Comparison of ENCODE assay signal across 16 cellular contexts in genomic region chr5:55304584-55304983, GRCh38.
"Had no signal": no experiment of that assay in that cellular context is flagged by ENCODE, and none has a peak within 500 bp of the region (broad histone marks: within the 10 kb centered on the region; RNA-seq: fewer than 3 reads in every experiment).

No MANE protein-coding gene starts in this region.

- H3K9me3 Mint-ChIP-seq: effector memory CD8-positive, alpha-beta T cell had no signal

- ATAC-seq: activated CD4-positive, CD25-positive, alpha-beta regulatory T cell treated with anti-CD3 and anti-CD28 coated beads, Interleukin-2, amount 50 U/mL, for 24 hours; effector memory CD8-positive, alpha-beta T cell; sciatic nerve; stimulated activated naive CD8-positive, alpha-beta T cell treated with anti-CD3 and anti-CD28 coated beads, Interleukin-15, amount 100 ng/mL, for 72 hours had no signal

- H3K4me3 Mint-ChIP-seq: activated naive CD8-positive, alpha-beta T cell treated with anti-CD3 and anti-CD28 coated beads, Interleukin-2, amount 10 ng/mL, durations not matched to agents 7 days and 5 days; effector memory CD8-positive, alpha-beta T cell; nephron progenitor cell; stimulated activated naive CD8-positive, alpha-beta T cell treated with anti-CD3 and anti-CD28 coated beads, Interleukin-15, amount 100 ng/mL, for 72 hours had no signal

- H3K27me3 ChIP-seq: breast epithelium, spleen had no signal

- H3K27me3 Mint-ChIP-seq: activated naive CD8-positive, alpha-beta T cell treated with anti-CD3 and anti-CD28 coated beads, Interleukin-2, amount 10 ng/mL, durations not matched to agents 7 days and 5 days; effector memory CD8-positive, alpha-beta T cell; stimulated activated naive CD8-positive, alpha-beta T cell treated with anti-CD3 and anti-CD28 coated beads, Interleukin-15, amount 100 ng/mL, for 72 hours had no signal

- DNase-seq: activated CD4-positive, alpha-beta T cell treated with anti-CD3 and anti-CD28 coated beads, Interleukin-2, amount 50 U/mL, for 1 hour; activated CD8-positive, alpha-beta memory T cell treated with anti-CD3 and anti-CD28 coated beads for 24 hours; activated naive CD4-positive, alpha-beta T cell; activated naive CD8-positive, alpha-beta T cell treated with anti-CD3 and anti-CD28 coated beads, Interleukin-2, amount 10 ng/mL, durations not matched to agents 7 days and 5 days; activated T-cell treated with anti-CD3 and anti-CD28 coated beads for 4 hours; cerebellar nuclear complex; effector memory CD8-positive, alpha-beta T cell; kidney glomerular epithelial cell; mesendoderm; nephron progenitor cell; spleen; stimulated activated naive CD8-positive, alpha-beta T cell treated with anti-CD3 and anti-CD28 coated beads, Interleukin-15, amount 100 ng/mL, for 72 hours; T-helper 2 cell had no signal

- H3K4me3 ChIP-seq: spleen had no signal

- H3K4me1 Mint-ChIP-seq: nephron progenitor cell had no signal

- H3K27ac Mint-ChIP-seq: activated naive CD8-positive, alpha-beta T cell treated with anti-CD3 and anti-CD28 coated beads, Interleukin-2, amount 10 ng/mL, durations not matched to agents 7 days and 5 days; effector memory CD8-positive, alpha-beta T cell; nephron progenitor cell; stimulated activated naive CD8-positive, alpha-beta T cell treated with anti-CD3 and anti-CD28 coated beads, Interleukin-15, amount 100 ng/mL, for 72 hours had no signal

- H3K36me3 ChIP-seq: breast epithelium had no signal
